Comparison of ENCODE assay signal across 20 cellular contexts in the genomic region with DNA sequence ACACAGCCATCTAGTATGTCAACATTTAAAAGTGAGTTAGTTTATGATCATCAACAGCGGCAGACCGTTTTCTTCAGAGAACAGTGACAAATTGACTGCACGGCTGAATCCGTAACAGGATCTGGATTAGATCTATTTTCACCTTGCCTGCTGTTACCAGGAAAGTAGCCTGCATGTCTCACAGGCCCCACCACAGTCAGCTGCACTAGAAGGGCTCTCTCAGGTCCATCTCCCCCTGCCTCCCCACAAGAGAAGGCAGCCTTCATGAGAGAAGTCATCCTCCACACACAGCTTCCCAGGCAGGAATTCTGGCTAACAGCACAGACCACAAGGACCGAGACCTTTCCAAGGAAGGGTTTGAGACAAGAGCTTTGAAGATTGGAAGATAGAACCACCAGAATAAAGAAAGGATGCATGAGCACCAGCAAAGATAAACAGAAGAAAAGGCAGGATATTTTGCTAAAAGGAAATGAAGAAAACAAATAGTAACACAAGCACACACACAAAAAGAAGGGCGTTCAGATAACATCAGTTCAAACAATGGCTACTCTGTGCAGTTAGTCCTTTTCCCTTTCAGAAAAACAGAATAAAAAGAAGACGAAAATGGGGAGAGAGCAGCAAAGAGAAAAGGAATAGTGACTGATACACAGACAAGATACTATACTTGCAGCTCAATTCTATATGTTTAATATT.
DNase-seq lines count a peak whose midpoint lies in the region; ATAC-seq and TF ChIP-seq lines count a peak whose summit lies in the region.
"Had no signal": no experiment of that assay in that cellular context is flagged by ENCODE, and none has a peak within 500 bp of the region (broad histone marks: within the 10 kb centered on the region; RNA-seq: fewer than 3 reads in every experiment).

No MANE protein-coding gene starts in this region.

- no peaks in the 10 kb centered on the region for H3K79me2 ChIP-seq in parathyroid adenoma

- no peaks in the 10 kb centered on the region for H3K36me3 Mint-ChIP-seq in CD8-positive, alpha-beta T cell
- peaks cover 3 to 8% (median 8%) of the 10 kb centered on the region in 3 donors for H3K36me3 Mint-ChIP-seq in immature natural killer cell
- H3K36me3 Mint-ChIP-seq: natural killer cell had no signal

- H3K36me3 ChIP-seq in CD8-positive, alpha-beta T cell (ENCODE audit: insufficient read depth, low read length) = no peaks in the 10 kb centered on the region
- no peaks in the 10 kb centered on the region for H3K36me3 ChIP-seq in parathyroid adenoma (ENCODE audit: control insufficient read depth, insufficient read depth, low read length)
- H3K36me3 ChIP-seq: adrenal gland, upper lobe of left lung had no signal

- TF ChIP-seq CTCF in CD8-positive, alpha-beta T cell (IDR thresholded peaks at IDR 0.05) = no peak
- TF ChIP-seq CTCF in parathyroid adenoma (IDR thresholded peaks at IDR 0.05) = no peak

- H2AFZ ChIP-seq in parathyroid adenoma = peak overlapping the region; percentile 47

- no peak for ATAC-seq in CD8-positive, alpha-beta T cell
- ATAC-seq: activated CD4-positive, CD25-positive, alpha-beta regulatory T cell treated with anti-CD3 and anti-CD28 coated beads, Interleukin-2, amount 50 U/mL, for 24 hours; esophagus mucosa; natural killer cell had no signal

- H3K27ac ChIP-seq in CD8-positive, alpha-beta T cell (ENCODE audit: low read depth, low read length) = no peak overlapping the region
- H3K27ac ChIP-seq in parathyroid adenoma = peak overlapping the region; percentile 36
- H3K27ac ChIP-seq: adrenal gland, HL-60 had no signal

- H3K4me2 ChIP-seq in parathyroid adenoma (ENCODE audit: low read length) = no peak overlapping the region

- POLR2A ChIA-PET in CD8-positive, alpha-beta T cell (lab: Charles Lee) = no interaction called here

- intact Hi-C loops in CD8-positive, alpha-beta T cell (cut with DNase I, micrococcal nuclease) = no loop called here

- H3K9me3 ChIP-seq in CD8-positive, alpha-beta T cell (ENCODE audit: low read length) = no peaks in the 10 kb centered on the region
- H3K9me3 ChIP-seq in parathyroid adenoma (ENCODE audit: control insufficient read depth, low read length) = no peaks in the 10 kb centered on the region
- H3K9me3 ChIP-seq: adrenal gland, upper lobe of left lung had no signal

- H3K27me3 Mint-ChIP-seq in CD8-positive, alpha-beta T cell (ENCODE audit: low read depth) = no peaks in the 10 kb centered on the region
- H3K27me3 Mint-ChIP-seq in immature natural killer cell (ENCODE audit: low read depth in 3 of 3) = peaks cover 0 to 1% (median 0%) of the 10 kb centered on the region in 3 donors
- H3K27me3 Mint-ChIP-seq: IgD-negative memory B cell had no signal

- CTCF ChIA-PET in CD8-positive, alpha-beta T cell (lab: Charles Lee) = interaction anchor here (1.6 kb wide), 1 partner anchor 89 kb away, joined by 3 read pairs; no protein-coding TSS in a partner anchor

- H3K4me3 ChIP-seq in CD8-positive, alpha-beta T cell (ENCODE audit: low read depth, low read length) = no peak overlapping the region
- H3K4me3 ChIP-seq in parathyroid adenoma (ENCODE audit: low read depth, low read length) = no peak overlapping the region
- H3K4me3 ChIP-seq: adrenal gland, lung, upper lobe of left lung had no signal

- H3K4me3 Mint-ChIP-seq in CD8-positive, alpha-beta T cell = no peak overlapping the region
- no peak overlapping the region for H3K4me3 Mint-ChIP-seq in immature natural killer cell
- H3K4me3 Mint-ChIP-seq: IgD-negative memory B cell, natural killer cell had no signal

- peaks cover 20% of the 10 kb centered on the region for H3K4me1 ChIP-seq in CD8-positive, alpha-beta T cell (ENCODE audit: insufficient read depth, low read length)
- peaks cover 12% of the 10 kb centered on the region for H3K4me1 ChIP-seq in parathyroid adenoma
- H3K4me1 ChIP-seq: adrenal gland had no signal

- no peak overlapping the region for H3K9ac ChIP-seq in parathyroid adenoma

- peak overlapping the region; percentile 81 for H3K27ac Mint-ChIP-seq in CD8-positive, alpha-beta T cell
- H3K27ac Mint-ChIP-seq in immature natural killer cell = peak overlapping the region in 4 of 6 donors; percentile 19 to 68 (median 61)
- H3K27ac Mint-ChIP-seq: activated T-helper 2 cell treated with anti-CD3 and anti-CD28 coated beads, Interferon-gamma antibody, Interleukin-2, Interleukin-4, amounts not matched to agents 10 μg/mL and 5 μg/mL and 100 μg/mL, durations not matched to agents 14 hours and 24 hours and 36 hours; IgD-negative memory B cell had no signal

- DNase-seq in CD8-positive, alpha-beta T cell = no peak
- peak; percentile 1 for DNase-seq in NCI-H82 treated with DMSO at 0.1 percent for 48 hours (lab: John Stamatoyannopoulos, UW; ENCODE audit: unreplicated experiment)
- no peak for DNase-seq in immature natural killer cell
- DNase-seq in RKO (ENCODE audit: low spot score) = no peak
- no peak for DNase-seq in RPMI8226
- no peak for DNase-seq in NK-92 treated with Interleukin-12 subunit alpha and Interleukin-12 subunit beta, amount 100 ng/mL, for 24 hours (lab: John Stamatoyannopoulos, UW)
- DNase-seq: adrenal gland; natural killer cell; NCI-H2029; NCI-H524 treated with DMSO at 0.1 percent for 48 hours; SHP77 treated with DMSO at 0.1 percent for 48 hours; stimulated activated CD4-positive, alpha-beta T cell treated with anti-CD3 and anti-CD28 coated beads, Interleukin-12 subunit alpha, Interleukin-12 subunit beta, amount 100 ng/mL, for 4 hours; upper lobe of left lung had no signal

- H3K4me1 Mint-ChIP-seq in CD8-positive, alpha-beta T cell (ENCODE audit: low read depth) = peaks cover 22% of the 10 kb centered on the region
- H3K4me1 Mint-ChIP-seq in immature natural killer cell = peaks cover 6 to 8% of the 10 kb centered on the region in 2 donors
- H3K4me1 Mint-ChIP-seq: IgD-negative memory B cell had no signal

- H3K27me3 ChIP-seq in CD8-positive, alpha-beta T cell (ENCODE audit: insufficient read depth, low read length) = no peaks in the 10 kb centered on the region
- no peaks in the 10 kb centered on the region for H3K27me3 ChIP-seq in parathyroid adenoma (ENCODE audit: control insufficient read depth, insufficient read depth, low read length)
- H3K27me3 ChIP-seq: adrenal gland, upper lobe of left lung had no signal

- H3K9me3 Mint-ChIP-seq in CD8-positive, alpha-beta T cell = no peaks in the 10 kb centered on the region
- H3K9me3 Mint-ChIP-seq in immature natural killer cell = no peaks in the 10 kb centered on the region
- H3K9me3 Mint-ChIP-seq: activated T-helper 2 cell treated with anti-CD3 and anti-CD28 coated beads, Interferon-gamma antibody, Interleukin-2, Interleukin-4, amounts not matched to agents 10 μg/mL and 5 μg/mL and 100 μg/mL, durations not matched to agents 14 hours and 24 hours and 36 hours; IgD-negative memory B cell; natural killer cell had no signal
